Comparison of ENCODE assay signal across 8 cellular contexts in the genomic region with DNA sequence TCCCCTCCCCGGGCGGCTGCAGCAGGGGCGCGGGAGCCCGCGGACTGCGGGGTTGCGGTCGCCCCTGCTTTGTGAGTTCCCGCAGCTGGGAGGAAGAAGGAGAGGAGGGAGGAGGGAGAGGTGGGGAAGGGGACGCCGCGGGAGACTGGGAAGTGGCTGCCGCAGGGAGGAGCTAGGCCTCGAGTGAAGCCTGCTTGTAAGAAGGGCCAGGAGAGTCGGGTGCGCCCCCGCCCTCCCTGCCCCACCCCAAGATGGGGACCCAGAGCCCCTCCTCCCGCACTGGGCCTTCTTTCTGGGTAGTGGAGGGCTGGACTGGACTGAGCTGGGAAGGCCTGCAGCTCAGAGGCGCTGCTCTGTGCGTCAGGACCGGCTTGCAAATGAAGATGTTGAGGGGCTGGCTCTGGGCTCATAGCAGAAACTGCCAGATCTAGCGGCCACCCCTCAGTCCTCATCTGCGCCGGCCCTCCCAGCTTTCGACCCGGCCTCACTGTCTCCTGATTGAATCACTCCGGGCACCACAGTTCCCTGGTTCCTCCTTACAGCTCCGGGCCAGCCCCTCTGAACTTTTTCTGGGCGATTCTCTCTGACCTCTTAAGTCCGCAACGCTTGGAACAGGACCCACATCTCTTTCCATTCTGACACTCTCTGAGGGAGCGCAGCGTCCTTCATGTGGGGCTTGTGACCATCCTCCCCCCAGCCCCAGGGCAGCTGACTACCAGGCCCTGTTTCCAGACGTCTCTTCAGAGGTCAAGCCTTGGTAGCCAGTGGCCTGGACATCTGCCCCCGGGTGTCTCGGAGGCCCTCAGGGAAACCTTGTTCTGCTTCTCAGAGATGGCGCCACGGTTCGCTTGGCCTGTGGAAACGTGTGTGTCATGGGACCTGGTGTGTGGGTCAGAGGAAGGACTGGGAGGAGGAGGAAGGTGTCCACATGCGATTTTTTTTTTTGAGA. TPM values are rescaled to one million over a fixed set of nuclear protein-coding genes. Genes with fewer than 3 reads are reported as not detected.
DNase-seq lines count a peak whose midpoint lies in the region; TF ChIP-seq lines count a peak whose summit lies in the region.

No MANE protein-coding gene starts in this region.

- H3K4me3 ChIP-seq in GM12875 (ENCODE audit: low read depth, low read length), result peak overlapping the region; percentile 80
- peak overlapping the region; percentile 59 for H3K4me3 ChIP-seq in astrocyte of the spinal cord (ENCODE audit: low read depth, low read length)

- DNase-seq in A172 (ENCODE audit: low spot score), result peak; percentile 82
- peak; percentile 52 for DNase-seq in NCI-H510A (lab: John Stamatoyannopoulos, UW)
- DNase-seq in astrocyte of the spinal cord (ENCODE audit: low read depth, low spot score), result peak; percentile 74
- peak; percentile 55 to 68 for DNase-seq in hippocampal formation (lab: John Stamatoyannopoulos, UW)
- peak; percentile 35 for DNase-seq in progenitor cell of endocrine pancreas (ENCODE audit: low spot score, unreplicated experiment)
- DNase-seq in T1000 (lab: John Stamatoyannopoulos, UW), result no peak
- no peak for DNase-seq in amniotic stem cell (lab: John Stamatoyannopoulos, UW)

- no peaks in the 10 kb centered on the region for H3K9me3 Mint-ChIP-seq in progenitor cell of endocrine pancreas (ENCODE audit: low read depth)

- H3K36me3 Mint-ChIP-seq in progenitor cell of endocrine pancreas (ENCODE audit: insufficient read depth), result no peaks in the 10 kb centered on the region

- H3K4me3 Mint-ChIP-seq in progenitor cell of endocrine pancreas (ENCODE audit: low read depth), result peak overlapping the region; percentile 79

- TF ChIP-seq CTCF in GM12875 (IDR thresholded peaks at IDR 0.05; ENCODE audit: borderline replicate concordance, insufficient read depth, low read depth, low read length) (no peak), astrocyte of the spinal cord (IDR thresholded peaks at IDR 0.05; ENCODE audit: low read depth, low read length) (no peak), progenitor cell of endocrine pancreas (IDR thresholded peaks at IDR 0.05; ENCODE audit: unreplicated experiment) (no peak)

- H3K27ac Mint-ChIP-seq in progenitor cell of endocrine pancreas, result peak overlapping the region; percentile 94

- H3K27me3 Mint-ChIP-seq in progenitor cell of endocrine pancreas, result no peaks in the 10 kb centered on the region

- peaks cover 6% of the 10 kb centered on the region for H3K4me1 Mint-ChIP-seq in progenitor cell of endocrine pancreas (ENCODE audit: low read depth)

- in situ Hi-C loops in astrocyte of the spinal cord (cut with HindIII; ENCODE audit: low sequenced_read_pairs), result no loop called here

RNA-seq across cellular contexts. Expression of gene SERPINH1, which starts 21.9 kb away (rescaled TPM):
- total RNA-seq in A172 (2014; rRNA removed; shearing (Covaris generic)), result 387 and 394 TPM in 2 replicates
- total RNA-seq in progenitor cell of endocrine pancreas, result 223 and 234 TPM in 2 replicates

RNA-seq across cellular contexts. Expression of gene GDPD5, which starts 58.2 kb away (rescaled TPM):
- 33.7 and 49.4 TPM in 2 replicates for total RNA-seq in A172 (2014; rRNA removed; shearing (Covaris generic))
- total RNA-seq in progenitor cell of endocrine pancreas, result 32.4 and 33.1 TPM in 2 replicates

Comparison
In these comparisons a context has a peak if more than half of its experiments do, and no peak if none do; other contexts are left out.
1. DNase-seq: peak in A172 (single experiment), NCI-H510A (single experiment), astrocyte of the spinal cord (single experiment), hippocampal formation (2 of 2) and progenitor cell of endocrine pancreas (single experiment); none in T1000 (single experiment) and amniotic stem cell (single experiment).